12 cellular contexts compared by ENCODE assay signal in genomic region chr6:125818225-125818657, GRCh38. TPM values are rescaled to one million over a fixed set of nuclear protein-coding genes. Genes with fewer than 3 reads are reported as not detected.
A peak's percentile ranks its signal among the peaks of the same experiment; 100 is the strongest.
DNase-seq lines count a peak whose midpoint lies in the region; ATAC-seq, FAIRE-seq and TF ChIP-seq lines count a peak whose summit lies in the region.
"Had no signal": no experiment of that assay in that cellular context is flagged by ENCODE, and none has a peak within 500 bp of the region (broad histone marks: within the 10 kb centered on the region; RNA-seq: fewer than 3 reads in every experiment).

No MANE protein-coding gene starts in this region.

- no peaks in the 10 kb centered on the region for H3K27me3 Mint-ChIP-seq in activated CD8-positive, alpha-beta T cell treated with anti-CD3 and anti-CD28 coated beads for 36 hours
- H3K27me3 Mint-ChIP-seq in activated CD8-positive, alpha-beta T cell treated with anti-CD3 and anti-CD28 coated beads, Interleukin-2, amount 10 ng/mL, durations not matched to agents 7 days and 5 days (ENCODE audit: low read depth) = no peaks in the 10 kb centered on the region

- no peak for FAIRE-seq in endothelial cell of umbilical vein (lab: Jason Lieb, UNC)
- FAIRE-seq: H1 had no signal

- intact Hi-C loops in activated CD8-positive, alpha-beta T cell treated with anti-CD3 and anti-CD28 coated beads for 36 hours (cut with micrococcal nuclease) = no loop called here
- intact Hi-C loops in endothelial cell of umbilical vein (cut with micrococcal nuclease) = no loop called here

- H3K4me1 Mint-ChIP-seq in activated CD8-positive, alpha-beta T cell treated with anti-CD3 and anti-CD28 coated beads for 36 hours (ENCODE audit: low read depth) = peaks cover 43% of the 10 kb centered on the region
- peaks cover 19% of the 10 kb centered on the region for H3K4me1 Mint-ChIP-seq in activated CD8-positive, alpha-beta T cell treated with anti-CD3 and anti-CD28 coated beads, Interleukin-2, amount 10 ng/mL, durations not matched to agents 7 days and 5 days (ENCODE audit: low read depth)

- H3K36me3 ChIP-seq in endothelial cell of umbilical vein (ENCODE audit: control insufficient read depth in 2 of 2, extremely low read depth in 1 of 2, insufficient read depth in 2 of 2, low read length in 2 of 2) = peaks cover 2 to 4% of the 10 kb centered on the region in 2 experiments
- no peaks in the 10 kb centered on the region for H3K36me3 ChIP-seq in thoracic aorta

- no peak for DNase-seq in activated CD8-positive, alpha-beta T cell treated with anti-CD3 and anti-CD28 coated beads for 36 hours
- DNase-seq in activated CD8-positive, alpha-beta T cell treated with anti-CD3 and anti-CD28 coated beads, Interleukin-2, amount 10 ng/mL, durations not matched to agents 7 days and 5 days = no peak
- DNase-seq in endothelial cell of umbilical vein (ENCODE audit: low read depth, low spot score) = no peak
- no peak for DNase-seq in thoracic aorta (ENCODE audit: low spot score)
- DNase-seq in AG08396 (ENCODE audit: low spot score) = no peak
- no peak for DNase-seq in NCI-H2196 treated with DMSO at 0.1 percent for 48 hours (lab: John Stamatoyannopoulos, UW; ENCODE audit: unreplicated experiment)
- DNase-seq: activated CD4-positive, alpha-beta T cell treated with anti-CD3 and anti-CD28 coated beads for 1 hour; stimulated activated naive CD4-positive, alpha-beta T cell had no signal

- CTCF ChIA-PET in activated CD8-positive, alpha-beta T cell treated with anti-CD3 and anti-CD28 coated beads for 36 hours (lab: Charles Lee) = no interaction called here
- CTCF ChIA-PET in activated CD8-positive, alpha-beta T cell treated with anti-CD3 and anti-CD28 coated beads, Interleukin-2, amount 10 ng/mL, durations not matched to agents 7 days and 5 days (lab: Charles Lee) = interaction anchor here (1.7 kb wide), 1 partner anchor 28 kb away, joined by 5 read pairs; the partner anchor contains the start of gene NCOA7
- CTCF ChIA-PET in endothelial cell of umbilical vein (lab: Charles Lee) = interaction anchor here (0.6 to 1.4 kb wide), 2 partner anchors 26 to 28 kb away, joined by 3 to 5 read pairs; partner anchors contain the start of gene NCOA7

- H3K79me2 ChIP-seq in endothelial cell of umbilical vein (ENCODE audit: control insufficient read depth, insufficient read depth, low read length) = peaks cover 22% of the 10 kb centered on the region

- H2AFZ ChIP-seq in endothelial cell of umbilical vein (ENCODE audit: low read depth, low read length) = no peak overlapping the region

- no peaks in the 10 kb centered on the region for H4K20me1 ChIP-seq in endothelial cell of umbilical vein (replicated peaks; ENCODE audit: control insufficient read depth, extremely low read depth, insufficient read depth, low read length)

- H3K4me3 Mint-ChIP-seq in activated CD8-positive, alpha-beta T cell treated with anti-CD3 and anti-CD28 coated beads for 36 hours = no peak overlapping the region
- H3K4me3 Mint-ChIP-seq in activated CD8-positive, alpha-beta T cell treated with anti-CD3 and anti-CD28 coated beads, Interleukin-2, amount 10 ng/mL, durations not matched to agents 7 days and 5 days = no peak overlapping the region

- BruUV-seq in endothelial cell of umbilical vein (replicated peaks; lab: Mats Ljungman, UMichigan) = no TSS peak

- no peaks in the 10 kb centered on the region for H3K9me1 ChIP-seq in endothelial cell of umbilical vein (replicated peaks; ENCODE audit: control insufficient read depth, extremely low read depth, insufficient read depth, low read length)

- H3K36me3 Mint-ChIP-seq in activated CD8-positive, alpha-beta T cell treated with anti-CD3 and anti-CD28 coated beads for 36 hours (ENCODE audit: low read depth) = peaks cover 50% of the 10 kb centered on the region
- peaks cover 42% of the 10 kb centered on the region for H3K36me3 Mint-ChIP-seq in activated CD8-positive, alpha-beta T cell treated with anti-CD3 and anti-CD28 coated beads, Interleukin-2, amount 10 ng/mL, durations not matched to agents 7 days and 5 days (ENCODE audit: low read depth)

- no peaks in the 10 kb centered on the region for H3K9me3 ChIP-seq in endothelial cell of umbilical vein (replicated peaks; ENCODE audit: control insufficient read depth, insufficient read depth, low read length)
- no peaks in the 10 kb centered on the region for H3K9me3 ChIP-seq in thoracic aorta

- no peaks in the 10 kb centered on the region for H3K9me3 Mint-ChIP-seq in activated CD8-positive, alpha-beta T cell treated with anti-CD3 and anti-CD28 coated beads for 36 hours
- H3K9me3 Mint-ChIP-seq in activated CD8-positive, alpha-beta T cell treated with anti-CD3 and anti-CD28 coated beads, Interleukin-2, amount 10 ng/mL, durations not matched to agents 7 days and 5 days (ENCODE audit: insufficient read depth) = no peaks in the 10 kb centered on the region

- H3K27ac ChIP-seq in endothelial cell of umbilical vein (ENCODE audit: insufficient read depth, low read depth, low read length) (no peak overlapping the region), thoracic aorta (peak overlapping the region in 1 of 2 donors; percentile 1)
- H3K27ac ChIP-seq: epithelial cell of prostate had no signal

- ATAC-seq in activated CD8-positive, alpha-beta T cell treated with anti-CD3 and anti-CD28 coated beads for 36 hours = no peak
- no peak for ATAC-seq in activated CD8-positive, alpha-beta T cell treated with anti-CD3 and anti-CD28 coated beads, Interleukin-2, amount 10 ng/mL, durations not matched to agents 7 days and 5 days
- peak; percentile 45 for ATAC-seq in HG02885 (IDR thresholded peaks at IDR 0.05; ENCODE audit: poor library complexity, unreplicated experiment)
- no peak for ATAC-seq in thoracic aorta (ENCODE audit: insufficient number of reproducible peaks, low FRiP score, low read depth)
- no peak for ATAC-seq in GM19035 (IDR thresholded peaks at IDR 0.05; ENCODE audit: unreplicated experiment)

- no peak for TF ChIP-seq CTCF in activated CD8-positive, alpha-beta T cell treated with anti-CD3 and anti-CD28 coated beads for 36 hours (IDR thresholded peaks at IDR 0.05)
- TF ChIP-seq CTCF in endothelial cell of umbilical vein (IDR thresholded peaks at IDR 0.05; ENCODE audit: extremely low read depth in 1 of 2, insufficient read depth in 1 of 2, low read depth in 1 of 2, low read length in 2 of 2) (no peak), thoracic aorta (IDR thresholded peaks at IDR 0.05) (no peak)

- H3K27me3 ChIP-seq in endothelial cell of umbilical vein (ENCODE audit: control insufficient read depth in 2 of 2, insufficient read depth in 2 of 2, low read length in 2 of 2) = no peaks in the 10 kb centered on the region
- no peaks in the 10 kb centered on the region for H3K27me3 ChIP-seq in thoracic aorta (replicated peaks; ENCODE audit: insufficient read depth)

- peak overlapping the region; percentile 18 for H3K27ac Mint-ChIP-seq in activated CD8-positive, alpha-beta T cell treated with anti-CD3 and anti-CD28 coated beads for 36 hours
- no peak overlapping the region for H3K27ac Mint-ChIP-seq in activated CD8-positive, alpha-beta T cell treated with anti-CD3 and anti-CD28 coated beads, Interleukin-2, amount 10 ng/mL, durations not matched to agents 7 days and 5 days

- POLR2A ChIA-PET in activated CD8-positive, alpha-beta T cell treated with anti-CD3 and anti-CD28 coated beads for 36 hours (lab: Charles Lee) = no interaction called here
- POLR2A ChIA-PET in activated CD8-positive, alpha-beta T cell treated with anti-CD3 and anti-CD28 coated beads, Interleukin-2, amount 10 ng/mL, durations not matched to agents 7 days and 5 days (lab: Charles Lee) = interaction anchor here (0.7 kb wide), 1 partner anchor 25 kb away, joined by 3 read pairs; no protein-coding TSS in a partner anchor
- POLR2A ChIA-PET in endothelial cell of umbilical vein (lab: Charles Lee) = no interaction called here

- H3K4me3 ChIP-seq in endothelial cell of umbilical vein (replicated peaks in 1 of 3; ENCODE audit: insufficient read depth in 1 of 3, low read depth in 1 of 3, low read length in 3 of 3) (no peak overlapping the region), thoracic aorta (peak overlapping the region; percentile 5)

- H3K4me2 ChIP-seq in endothelial cell of umbilical vein (ENCODE audit: insufficient read depth, low read length) = peak overlapping the region; percentile 39

- H3K4me1 ChIP-seq in endothelial cell of umbilical vein (ENCODE audit: control insufficient read depth, extremely low read depth, insufficient read depth, low read length) (peaks cover 66% of the 10 kb centered on the region), thoracic aorta (ENCODE audit: control insufficient read depth in 1 of 2, low read depth in 2 of 2) (peaks cover 26 to 49% of the 10 kb centered on the region in 2 donors)

- dilution Hi-C loops in endothelial cell of umbilical vein (cut with MboI; ENCODE audit: extremely low pct_ligation_motif_present, low sequenced_read_pairs) = no loop called here

- no peak for TF ChIP-seq POLR2A in endothelial cell of umbilical vein (IDR thresholded peaks at IDR 0.05; ENCODE audit: low read depth, low read length)

- H3K9ac ChIP-seq in endothelial cell of umbilical vein (replicated peaks; ENCODE audit: extremely low read depth, insufficient read depth, low read length) = no peak overlapping the region

TF ChIP-seq in endothelial cell of umbilical vein, 7 proteins besides CTCF, POLR2A, EP300 and RAD21 (continues in another document):
- TF ChIP-seq POLR2AphosphoS5 (IDR thresholded peaks at IDR 0.05; ENCODE audit: insufficient read depth, low read depth, low read length) = no peak
- no peak for TF ChIP-seq MYC (IDR thresholded peaks at IDR 0.05; ENCODE audit: low read depth, low read length)
- TF ChIP-seq EZH2 (IDR thresholded peaks at IDR 0.05; ENCODE audit: borderline replicate concordance, low read depth, low read length, severe bottlenecking) = no peak
- no peak for TF ChIP-seq FOS (IDR thresholded peaks at IDR 0.05; ENCODE audit: borderline replicate concordance, insufficient read depth, low read length)

RNA-seq across cellular contexts. Expression of gene NCOA7, which starts 27.5 kb away (rescaled TPM):
- total RNA-seq in activated CD8-positive, alpha-beta T cell treated with anti-CD3 and anti-CD28 coated beads for 36 hours = 10 to 100 TPM; 43.4 to 44.9 TPM
- total RNA-seq in activated CD8-positive, alpha-beta T cell treated with anti-CD3 and anti-CD28 coated beads, Interleukin-2, amount 10 ng/mL, durations not matched to agents 7 days and 5 days = 10 to 100 TPM; 27.8 to 31.7 TPM
- total RNA-seq in endothelial cell of umbilical vein (58.2 and 71.2 TPM in 2 replicates), thoracic aorta (10 to 100 TPM; 29.6 to 87.1 TPM)
- 20.3 and 27.7 TPM in 2 replicates for polyA plus RNA-seq in endothelial cell of umbilical vein
- polyA plus RNA-seq in endothelial cell of umbilical vein (2011; cell fraction: cytosol; rRNA removed) = 25.3 and 29.9 TPM in 2 replicates
- 57.9 and 62.1 TPM in 2 replicates for polyA plus RNA-seq in endothelial cell of umbilical vein (2011; cell fraction: nucleus; rRNA removed)
- polyA plus RNA-seq in endothelial cell of umbilical vein (2012) = 39.7 and 40.1 TPM in 2 replicates
- 111 and 159 TPM in 2 replicates for polyA minus RNA-seq in endothelial cell of umbilical vein
- 52.8 TPM for polyA minus RNA-seq in endothelial cell of umbilical vein (2011; cell fraction: cytosol; rRNA and poly(A)+ RNA removed)
- 62.9 and 65.0 TPM in 2 replicates for polyA minus RNA-seq in endothelial cell of umbilical vein (2011; cell fraction: nucleus; rRNA and poly(A)+ RNA removed)
